11 cellular contexts compared by ENCODE assay signal in the genomic region with DNA sequence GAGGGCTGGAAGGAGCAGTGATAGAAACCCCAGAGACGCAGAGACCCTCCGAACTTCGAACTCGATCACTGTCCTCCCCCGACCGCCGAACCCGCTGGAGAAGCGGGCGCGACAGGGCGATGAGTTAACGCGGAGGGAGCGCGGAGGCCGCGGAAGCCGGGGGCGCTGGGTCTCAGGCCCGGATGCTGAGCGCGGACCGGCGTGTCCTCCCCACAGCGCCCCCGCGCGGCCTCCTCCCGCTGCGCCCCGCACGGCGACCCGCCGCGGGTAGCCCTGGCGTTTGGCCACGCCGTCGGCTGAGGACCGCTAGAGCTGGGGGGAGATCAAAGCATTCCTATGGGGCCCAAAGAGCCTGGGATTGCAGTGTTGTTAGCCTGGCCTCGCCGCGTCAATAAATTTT. TPM values are rescaled to one million over a fixed set of nuclear protein-coding genes. Genes with fewer than 3 reads are reported as not detected.
DNase-seq lines count a peak whose midpoint lies in the region; ATAC-seq and TF ChIP-seq lines count a peak whose summit lies in the region.
"Had no signal": no experiment of that assay in that cellular context is flagged by ENCODE, and none has a peak within 500 bp of the region (broad histone marks: within the 10 kb centered on the region; RNA-seq: fewer than 3 reads in every experiment).

No MANE protein-coding gene starts in this region.

- H3K27ac ChIP-seq in psoas muscle: no peak overlapping the region
- H3K27ac ChIP-seq: neutrophil had no signal

- no peaks in the 10 kb centered on the region for H3K9me3 ChIP-seq in psoas muscle
- H3K9me3 ChIP-seq: neutrophil had no signal

- peak overlapping the region; percentile 56 for H3K4me3 ChIP-seq in psoas muscle

- peaks cover 4 to 83% (median 13%) of the 10 kb centered on the region in 3 donors for H3K27me3 ChIP-seq in psoas muscle (ENCODE audit: insufficient read depth in 3 of 3, low read length in 2 of 3)

- 2 to 4% (median 2%) methylated on average over 42 to 45 of the region's 45 CpGs for WGBS in psoas muscle, 3 donors

- DNase-seq in NCI-H345 (lab: John Stamatoyannopoulos, UW): peak; percentile 11
- DNase-seq in NCI-H345 treated with DMSO at 0.1 percent for 48 hours (lab: John Stamatoyannopoulos, UW; ENCODE audit: unreplicated experiment): no peak
- DNase-seq in NCI-H1105 (lab: John Stamatoyannopoulos, UW): peak; percentile 12
- DNase-seq in erythroblast (lab: John Stamatoyannopoulos, UW): peak; percentile 22 to 32
- DNase-seq in psoas muscle: peak; percentile 26 to 71
- DNase-seq in GDM1 (lab: John Stamatoyannopoulos, UW): no peak
- no peak for DNase-seq in NCI-H2029 treated with DMSO at 0.1 percent for 48 hours (lab: John Stamatoyannopoulos, UW)
- DNase-seq: NK-92 treated with Interleukin-12 subunit alpha and Interleukin-12 subunit beta, amount 100 ng/mL, for 24 hours had no signal

- H3K36me3 ChIP-seq in psoas muscle (ENCODE audit: insufficient read depth in 1 of 2, low read depth in 1 of 2): no peaks in the 10 kb centered on the region
- H3K36me3 ChIP-seq: neutrophil had no signal

- peak; percentile 31 for TF ChIP-seq CTCF in psoas muscle (IDR thresholded peaks at IDR 0.05)

- intact Hi-C loops in psoas muscle (cut with DNase I): loop anchor here in 1 of 2 donors (10.0 kb wide), 1 partner anchor 972 kb away; the partner anchor contains the start of gene SMARCA2

- peaks cover 4% of the 10 kb centered on the region for H3K4me1 ChIP-seq in psoas muscle

- ATAC-seq in psoas muscle (peak in 3 of 4 donors; percentile 38 to 68 (median 45)), HG03280 (IDR thresholded peaks at IDR 0.05; ENCODE audit: unreplicated experiment) (no peak)

- TF ChIP-seq POLR2A in erythroblast (IDR thresholded peaks at IDR 0.05; ENCODE audit: low read length): no peak

RNA-seq across cellular contexts. Expression of gene DMRT2, which starts 7.7 kb away (rescaled TPM):
- total RNA-seq in psoas muscle: 1 to 10 TPM in 2 of 4 donors, under 1 TPM in 2; 0.43 to 3.9 (median 1.2) TPM
- 1 to 10 TPM; 1.5 to 6.8 (median 2.7) TPM for polyA plus RNA-seq in psoas muscle
- polyA plus RNA-seq: AG04450 had no signal

Comparison
In these comparisons a context has a peak if more than half of its experiments do, and no peak if none do; other contexts are left out.
1. DNase-seq: peak in NCI-H345 (single experiment), NCI-H1105 (single experiment), erythroblast (2 of 2) and psoas muscle (2 of 2); none in NCI-H345 treated with DMSO at 0.1 percent for 48 hours (single experiment), GDM1 (single experiment) and NCI-H2029 treated with DMSO at 0.1 percent for 48 hours (single experiment).